Comparison of ENCODE assay signal across 13 cellular contexts in genomic region chr2:25285265-25286024, GRCh38. TPM values are rescaled to one million over a fixed set of nuclear protein-coding genes. Genes with fewer than 3 reads are reported as not detected.
DNase-seq lines count a peak whose midpoint lies in the region; ATAC-seq, FAIRE-seq and TF ChIP-seq lines count a peak whose summit lies in the region.
"Had no signal": no experiment of that assay in that cellular context is flagged by ENCODE, and none has a peak within 500 bp of the region (broad histone marks: within the 10 kb centered on the region; RNA-seq: fewer than 3 reads in every experiment).

No MANE protein-coding gene starts in this region.

- TF ChIP-seq CTCF in colonic mucosa (IDR thresholded peaks at IDR 0.05), result no peak

- ATAC-seq in HG02870 (IDR thresholded peaks at IDR 0.05; ENCODE audit: unreplicated experiment), result no peak

- intact Hi-C loops in colonic mucosa (cut with DNase I), result no loop called here

- H3K27me3 ChIP-seq in colonic mucosa (no peaks in the 10 kb centered on the region), small intestine (ENCODE audit: control insufficient read depth in 2 of 2, insufficient read depth in 2 of 2, low read length in 2 of 2) (no peaks in the 10 kb centered on the region)
- H3K27me3 ChIP-seq: hepatocyte, right lobe of liver had no signal

- H3K4me3 ChIP-seq in colonic mucosa, result no peak overlapping the region
- no peak overlapping the region for H3K4me3 ChIP-seq in small intestine (ENCODE audit: low read depth in 1 of 2, low read length in 2 of 2)
- H3K4me3 ChIP-seq: hepatocyte, right lobe of liver had no signal

- FAIRE-seq in small intestine (lab: Jason Lieb, UNC), result no peak

- H3K36me3 ChIP-seq in colonic mucosa (no peaks in the 10 kb centered on the region), small intestine (ENCODE audit: control insufficient read depth in 2 of 2, insufficient read depth in 2 of 2, low read length in 2 of 2) (peaks cover 0 to 2% of the 10 kb centered on the region in 2 donors)

- WGBS in small intestine, 3 donors, result 74 to 89% (median 87%) methylated on average over 11 of the region's 11 CpGs

- DNase-seq in DMS 273 (lab: John Stamatoyannopoulos, UW; ENCODE audit: unreplicated experiment) (peak; percentile 76), DMS 273 treated with DMSO at 0.1 percent for 48 hours (lab: John Stamatoyannopoulos, UW) (no peak), NCI-H2171 treated with DMSO at 0.1 percent for 48 hours (lab: John Stamatoyannopoulos, UW) (peak; percentile 58), colonic mucosa (no peak), small intestine (no peak), activated gamma-delta T cell treated with Interleukin-2 at 50 U/mL for 16 hours (no peak)
- DNase-seq in stimulated activated CD4-positive, alpha-beta T cell treated with anti-CD3 and anti-CD28 coated beads, Interleukin-15, amount 100 ng/mL, for 24 hours, result no peak
- DNase-seq: DMS79, HFFc6, right lobe of liver had no signal

- H3K4me1 ChIP-seq in colonic mucosa (no peaks in the 10 kb centered on the region), small intestine (ENCODE audit: control insufficient read depth in 2 of 2, insufficient read depth in 1 of 2, low read depth in 1 of 2, low read length in 1 of 2) (no peaks in the 10 kb centered on the region)

- H3K9ac ChIP-seq in colonic mucosa (ENCODE audit: low read depth in 2 of 2, low read length in 2 of 2), result no peak overlapping the region

- H3K27ac ChIP-seq in colonic mucosa, result peak overlapping the region; percentile 13
- H3K27ac ChIP-seq in small intestine (ENCODE audit: low read depth in 1 of 2, low read length in 1 of 2), result peak overlapping the region; percentile 38 to 69
- H3K27ac ChIP-seq: 22Rv1, hepatocyte had no signal

- H3K9me3 ChIP-seq in colonic mucosa (no peaks in the 10 kb centered on the region), small intestine (ENCODE audit: control insufficient read depth, low read depth) (no peaks in the 10 kb centered on the region)
- H3K9me3 ChIP-seq: right lobe of liver had no signal

RNA-seq across cellular contexts. Expression of gene DNMT3A, which starts 56.3 kb away (rescaled TPM):
- 10 to 100 TPM; 30.8 to 44.5 TPM for total RNA-seq in colonic mucosa
- polyA plus RNA-seq in small intestine, result 10 to 100 TPM in 1 of 3 donors, 1 to 10 TPM in 2; 3.4 to 14.8 (median 4.6) TPM

Comparison
In these comparisons a context has a peak if more than half of its experiments do, and no peak if none do; other contexts are left out.
1. DNase-seq: peak in DMS 273 (single experiment) and NCI-H2171 treated with DMSO at 0.1 percent for 48 hours (single experiment); none in DMS 273 treated with DMSO at 0.1 percent for 48 hours (single experiment), colonic mucosa (single experiment), small intestine (single experiment), stimulated activated CD4-positive, alpha-beta T cell treated with anti-CD3 and anti-CD28 coated beads, Interleukin-15, amount 100 ng/mL, for 24 hours (single experiment) and activated gamma-delta T cell treated with Interleukin-2 at 50 U/mL for 16 hours (single experiment).